In the genomic region with DNA sequence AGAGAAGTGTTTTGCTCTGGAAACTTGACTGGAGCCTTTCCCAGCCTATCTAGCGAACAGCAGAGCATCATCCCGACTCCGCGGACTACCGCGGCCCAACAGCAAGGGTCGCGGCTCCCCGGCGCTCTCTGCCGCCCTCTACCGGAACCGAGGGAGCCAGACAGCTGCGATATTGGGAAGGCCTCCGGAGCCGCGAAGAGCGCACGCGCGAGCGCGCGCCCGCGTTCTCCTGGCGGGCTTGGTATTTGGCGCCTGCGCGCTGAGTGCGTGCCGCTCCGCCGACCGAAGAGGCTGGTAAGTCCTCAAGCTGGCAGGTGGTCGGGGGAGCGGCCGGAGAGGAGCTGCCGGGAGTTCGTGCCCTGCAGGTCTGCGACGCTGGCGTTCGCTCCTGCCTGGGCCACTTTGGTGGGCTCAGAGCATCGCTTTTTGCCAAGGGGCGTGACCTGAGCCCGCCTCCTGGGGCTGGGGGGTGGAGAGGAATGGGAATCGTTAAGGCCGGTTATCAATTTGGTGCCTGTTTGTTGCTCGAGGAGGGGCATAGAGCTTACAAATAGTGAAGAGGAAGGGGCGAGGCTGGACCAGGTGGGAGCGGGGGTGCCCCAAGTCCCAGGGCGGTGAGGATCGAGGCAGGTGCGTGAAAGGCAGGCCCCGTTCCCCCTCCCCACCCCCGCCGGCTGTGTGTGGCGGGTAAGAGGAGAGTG, we compare ENCODE assay signal across 8 cellular contexts. TPM values are rescaled to one million over a fixed set of nuclear protein-coding genes. Genes with fewer than 3 reads are reported as not detected.
DNase-seq lines count a peak whose midpoint lies in the region; TF ChIP-seq lines count a peak whose summit lies in the region.

A gene with protein sequence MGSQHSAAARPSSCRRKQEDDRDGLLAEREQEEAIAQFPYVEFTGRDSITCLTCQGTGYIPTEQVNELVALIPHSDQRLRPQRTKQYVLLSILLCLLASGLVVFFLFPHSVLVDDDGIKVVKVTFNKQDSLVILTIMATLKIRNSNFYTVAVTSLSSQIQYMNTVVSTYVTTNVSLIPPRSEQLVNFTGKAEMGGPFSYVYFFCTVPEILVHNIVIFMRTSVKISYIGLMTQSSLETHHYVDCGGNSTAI (plus strand): TSS at position 257 of the 701 bp plus-strand sequence. CDS start 641 bp downstream, outside the sequence.

- POLR2A ChIA-PET in GM10248 (lab: Yijun Ruan, JAX) (no interaction called here), SK-N-SH (lab: Yijun Ruan, JAX) (interaction anchor here (1.0 kb wide), 1 partner anchor 17 kb away, joined by 3 read pairs; no protein-coding TSS in a partner anchor)

- no peaks in the 10 kb centered on the region for H3K9me2 ChIP-seq in SK-N-SH

- CTCF ChIA-PET in GM10248 (lab: Yijun Ruan, JAX), result interaction anchor here (0.6 to 5.9 kb wide), 49 partner anchors 11 to 660 kb away, joined by 3 to 33 read pairs (median 4); a partner anchor contains a TSS
- CTCF ChIA-PET in SK-N-SH (lab: Yijun Ruan, JAX), result interaction anchor here (0.5 to 6.7 kb wide), 44 partner anchors 8 to 775 kb away, joined by 3 to 89 read pairs (median 4); a partner anchor contains a TSS

- no peak for TF ChIP-seq EP300 in SK-N-SH (IDR thresholded peaks at IDR 0.05; ENCODE audit: borderline replicate concordance in 1 of 2, low read depth in 1 of 2, low read length in 1 of 2)

- H3K36me3 ChIP-seq in SK-N-SH (replicated peaks in 1 of 2; ENCODE audit: control insufficient read depth in 1 of 2, insufficient read depth in 2 of 2, low read length in 1 of 2), result peaks cover 10 to 24% of the 10 kb centered on the region in 2 experiments

- peak within 1 kb of the TSS; percentile 60 for H3K27ac Mint-ChIP-seq in HFFc6

- peak within 1 kb of the TSS; percentile 94 to 97 for H3K4me3 ChIP-seq in SK-N-SH (ENCODE audit: low read depth in 2 of 2, low read length in 1 of 2)

- peak; percentile 71 for TF ChIP-seq RAD21 in SK-N-SH (IDR thresholded peaks at IDR 0.05; ENCODE audit: low read length)

- peak within 1 kb of the TSS in 1 of 2 experiments; percentile 77; a peak in 1 of 4 replicates for H3K27ac ChIP-seq in SK-N-SH (ENCODE audit: low read depth in 2 of 2, low read length in 1 of 2)
- no peak within 1 kb of the TSS for H3K27ac ChIP-seq in temporal lobe (ENCODE audit: low read depth, low read length)

- WGBS in SK-N-SH (ENCODE audit: low lambda C conversion rate), result 1% methylated on average over 45 of the region's 59 CpGs

- H3K27me3 Mint-ChIP-seq in HFFc6 (ENCODE audit: insufficient read depth), result peaks cover 8% of the 10 kb centered on the region

- no peaks in the 10 kb centered on the region for H3K9me3 ChIP-seq in SK-N-SH

- peak within 1 kb of the TSS; percentile 74; the same call in 1 of the 2 replicates for H3K9ac ChIP-seq in SK-N-SH

- H3K4me3 Mint-ChIP-seq in HFFc6, result peak within 1 kb of the TSS; percentile 100

- peaks cover 4% of the 10 kb centered on the region; the same call in 1 of the 2 replicates for H3K79me2 ChIP-seq in SK-N-SH (ENCODE audit: insufficient read depth)

- peaks cover 0 to 6% of the 10 kb centered on the region in 2 experiments; a peak in 1 of 4 replicates for H3K4me1 ChIP-seq in SK-N-SH (ENCODE audit: control insufficient read depth in 1 of 2, insufficient read depth in 2 of 2, low read depth in 1 of 2, low read length in 1 of 2)

- H3K27me3 ChIP-seq in SK-N-SH (ENCODE audit: insufficient read depth), result no peaks in the 10 kb centered on the region

- no peaks in the 10 kb centered on the region for H4K20me1 ChIP-seq in SK-N-SH (ENCODE audit: insufficient read depth)

- DNase-seq in GM10248 (ENCODE audit: extremely low spot score) (peak; percentile 100), HFFc6 (peak; percentile 77), NAMALWA (ENCODE audit: low spot score) (peak; percentile 96), SK-N-SH (peak; percentile 99), glomerular endothelial cell (ENCODE audit: extremely low read depth, low read depth, low spot score) (peak; percentile 47), occipital lobe (lab: John Stamatoyannopoulos, UW) (peak; percentile 87)
- DNase-seq in activated naive CD4-positive, alpha-beta T cell treated with anti-CD3 and anti-CD28 coated beads, Interleukin-2, amount 50 U/mL, for 16 hours, result peak; percentile 92

- no peaks in the 10 kb centered on the region for H3F3A ChIP-seq in SK-N-SH (replicated peaks; ENCODE audit: insufficient read depth)

- H3K36me3 Mint-ChIP-seq in HFFc6 (ENCODE audit: low read depth), result peaks cover 17% of the 10 kb centered on the region

- TF ChIP-seq CTCF in GM10248 (IDR thresholded peaks at IDR 0.05; ENCODE audit: control extremely low read depth, extremely low read depth, low read depth, missing control alignments) (peak; percentile 98), HFFc6 (IDR thresholded peaks at IDR 0.05) (peak; percentile 96), SK-N-SH (IDR thresholded peaks at IDR 0.05) (peak; percentile 92)

- peaks cover 59% of the 10 kb centered on the region for H3K4me1 Mint-ChIP-seq in HFFc6 (ENCODE audit: low read depth)

- H3K9me3 Mint-ChIP-seq in HFFc6, result no peaks in the 10 kb centered on the region

- peak within 1 kb of the TSS; percentile 92 for H3K4me2 ChIP-seq in SK-N-SH

- H2AFZ ChIP-seq in SK-N-SH (ENCODE audit: low read depth), result peak within 1 kb of the TSS; percentile 99

TF ChIP-seq in SK-N-SH, 30 proteins besides CTCF, POLR2A, EP300 and RAD21:
- no peak for TF ChIP-seq MXI1 (IDR thresholded peaks at IDR 0.05; ENCODE audit: low read depth, low read length)
- no peak for TF ChIP-seq JUND (IDR thresholded peaks at IDR 0.05)
- TF ChIP-seq TCF12 (IDR thresholded peaks at IDR 0.05), result peak; percentile 4; the same call in 1 of the 2 replicates
- 0 out of 2 replicates have a peak, but pooled peaks have one; percentile 13 for TF ChIP-seq TAF1 (IDR thresholded peaks at IDR 0.05; ENCODE audit: borderline replicate concordance, low read depth, low read length)
- TF ChIP-seq, protein P1, sequence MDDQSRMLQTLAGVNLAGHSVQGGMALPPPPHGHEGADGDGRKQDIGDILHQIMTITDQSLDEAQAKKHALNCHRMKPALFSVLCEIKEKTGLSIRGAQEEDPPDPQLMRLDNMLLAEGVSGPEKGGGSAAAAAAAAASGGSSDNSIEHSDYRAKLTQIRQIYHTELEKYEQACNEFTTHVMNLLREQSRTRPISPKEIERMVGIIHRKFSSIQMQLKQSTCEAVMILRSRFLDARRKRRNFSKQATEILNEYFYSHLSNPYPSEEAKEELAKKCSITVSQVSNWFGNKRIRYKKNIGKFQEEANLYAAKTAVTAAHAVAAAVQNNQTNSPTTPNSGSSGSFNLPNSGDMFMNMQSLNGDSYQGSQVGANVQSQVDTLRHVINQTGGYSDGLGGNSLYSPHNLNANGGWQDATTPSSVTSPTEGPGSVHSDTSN (IDR thresholded peaks at IDR 0.05), result no peak
- peak; percentile 48; the same call in 1 of the 2 replicates for TF ChIP-seq POLR2AphosphoS5 (IDR thresholded peaks at IDR 0.05; ENCODE audit: low read depth, low read length)
- TF ChIP-seq ELF1 (IDR thresholded peaks at IDR 0.05), result no peak
- TF ChIP-seq SMC3 (IDR thresholded peaks at IDR 0.05; ENCODE audit: low read depth, low read length), result peak; percentile 82
- TF ChIP-seq RCOR1 (IDR thresholded peaks at IDR 0.05; ENCODE audit: low read length), result 0 out of 2 replicates have a peak, but pooled peaks have one; percentile 31
- TF ChIP-seq NRF1 (IDR thresholded peaks at IDR 0.05; ENCODE audit: low read depth, low read length), result peak; percentile 86
- TF ChIP-seq CHD2 (IDR thresholded peaks at IDR 0.05; ENCODE audit: low read length, partially characterized antibody), result no peak
TF ChIP-seq in SK-N-SH: peak in this region for 6.

RNA-seq across cellular contexts. Expression of the gene that starts here (rescaled TPM):
- total RNA-seq in HFFc6 (2021; fragmentation: NEBNext Ultra II Directional; extraction: Animal tissue kit (Norgen Biotek cat#: 25700)), result 100 to 1,000 TPM in 5 of 6 experiments, 10 to 100 TPM in 1; 87.8 to 123 (median 107) TPM
- polyA plus RNA-seq in SK-N-SH (2012; rRNA removed), result 133 and 173 TPM in 2 replicates
- 112 and 161 TPM in 2 replicates for polyA plus RNA-seq in SK-N-SH (2012; cell fraction: cytosol; rRNA removed)
- polyA plus RNA-seq in SK-N-SH (2012; cell fraction: nucleus; rRNA removed), result 101 and 122 TPM in 2 replicates
- total RNA-seq in glomerular endothelial cell (27.9 and 44.5 TPM in 2 replicates), occipital lobe (73.6 TPM), temporal lobe (40.3 TPM)

Comparison
In these comparisons a context has a peak if more than half of its experiments do, and no peak if none do; other contexts are left out.
1. DNase-seq: peak in every context shown above with its lines; median percentile 100 in GM10248; 99 in SK-N-SH; 96 in NAMALWA; 92 in activated naive CD4-positive, alpha-beta T cell treated with anti-CD3 and anti-CD28 coated beads, Interleukin-2, amount 50 U/mL, for 16 hours; 87 in occipital lobe; 77 in HFFc6; 47 in glomerular endothelial cell.